9 cellular contexts compared by ENCODE assay signal in the genomic region with DNA sequence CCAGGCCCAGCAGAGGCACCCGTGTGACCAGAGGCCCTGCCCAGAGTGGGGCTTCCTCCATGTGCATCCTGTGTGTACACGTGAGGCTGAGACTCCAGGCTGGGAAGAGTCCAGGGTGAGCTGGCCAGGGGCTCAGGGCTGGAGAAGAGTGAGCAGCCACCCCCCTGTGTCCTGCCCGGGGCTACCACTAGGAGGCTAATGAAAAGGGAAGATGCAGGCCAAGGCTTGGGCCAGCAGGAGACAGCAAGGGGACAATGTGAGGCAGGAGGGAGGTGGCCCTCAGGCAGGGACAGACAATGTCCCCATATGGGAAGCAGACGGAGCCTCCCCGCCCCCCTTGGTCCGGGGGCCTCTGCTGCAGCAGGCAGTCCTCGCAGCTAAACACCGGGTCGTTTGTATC.
A peak's percentile ranks its signal among the peaks of the same experiment; 100 is the strongest.
DNase-seq lines count a peak whose midpoint lies in the region; ATAC-seq and TF ChIP-seq lines count a peak whose summit lies in the region.
"Had no signal": no experiment of that assay in that cellular context is flagged by ENCODE, and none has a peak within 500 bp of the region (broad histone marks: within the 10 kb centered on the region; RNA-seq: fewer than 3 reads in every experiment).

No MANE protein-coding gene starts in this region.

- peaks cover 1% of the 10 kb centered on the region for H3K9me3 Mint-ChIP-seq in glutamatergic neuron (ENCODE audit: unreplicated experiment)
- no peaks in the 10 kb centered on the region for H3K9me3 Mint-ChIP-seq in immature natural killer cell

- H3K27ac Mint-ChIP-seq in glutamatergic neuron (ENCODE audit: unreplicated experiment) (no peak overlapping the region), immature natural killer cell (no peak overlapping the region)

- H3K36me3 Mint-ChIP-seq in glutamatergic neuron (ENCODE audit: unreplicated experiment) (no peaks in the 10 kb centered on the region), immature natural killer cell (no peaks in the 10 kb centered on the region)

- H3K27me3 Mint-ChIP-seq in glutamatergic neuron (ENCODE audit: unreplicated experiment) (peaks cover 4% of the 10 kb centered on the region), immature natural killer cell (ENCODE audit: low read depth in 3 of 3) (peaks cover 6 to 12% (median 11%) of the 10 kb centered on the region in 3 donors)

- peaks cover 9% of the 10 kb centered on the region for H3K4me1 Mint-ChIP-seq in glutamatergic neuron (ENCODE audit: low read depth, unreplicated experiment)
- no peaks in the 10 kb centered on the region for H3K4me1 Mint-ChIP-seq in immature natural killer cell

- ATAC-seq in HG02981 (IDR thresholded peaks at IDR 0.05; ENCODE audit: unreplicated experiment), result no peak

- H3K4me3 ChIP-seq in AG04449 (ENCODE audit: low read depth, low read length), result no peak overlapping the region

- peak; percentile 48 for TF ChIP-seq CTCF in AG04449 (IDR thresholded peaks at IDR 0.05; ENCODE audit: insufficient read depth, low read length, missing control alignments)
- peak; percentile 66 for TF ChIP-seq CTCF in GM12872 (IDR thresholded peaks at IDR 0.05; ENCODE audit: insufficient read depth, low read depth, low read length)
- peak; percentile 80 for TF ChIP-seq CTCF in glutamatergic neuron (IDR thresholded peaks at IDR 0.05; ENCODE audit: partially characterized antibody, unreplicated experiment)

- H3K4me3 Mint-ChIP-seq in glutamatergic neuron (ENCODE audit: unreplicated experiment) (peak overlapping the region; percentile 27), immature natural killer cell (no peak overlapping the region)

- POLR2A ChIA-PET in AG04449 (lab: Yijun Ruan, JAX), result no interaction called here

- CTCF ChIA-PET in AG04449 (lab: Yijun Ruan, JAX), result interaction anchor here (0.8 to 1.0 kb wide), 2 partner anchors 10 to 234 kb away, joined by 3 read pairs; no protein-coding TSS in a partner anchor

- no peak for DNase-seq in AG04449 (ENCODE audit: low read depth, low spot score)
- DNase-seq in RKO (ENCODE audit: low spot score), result peak; percentile 46
- peak; percentile 87 for DNase-seq in glutamatergic neuron
- DNase-seq in NOMO-1 (lab: John Stamatoyannopoulos, UW; ENCODE audit: unreplicated experiment in 2 of 2), result no peak
- DNase-seq in immature natural killer cell, result no peak
- DNase-seq in NCI-H187 treated with DMSO at 0.1 percent for 48 hours (lab: John Stamatoyannopoulos, UW), result no peak
- DNase-seq: KG1 had no signal

Comparison
In these comparisons a context has a peak if more than half of its experiments do, and no peak if none do; other contexts are left out.
1. DNase-seq: peak in RKO (single experiment) and glutamatergic neuron (single experiment); none in AG04449 (single experiment), NOMO-1 (0 of 2), immature natural killer cell (0 of 3) and NCI-H187 treated with DMSO at 0.1 percent for 48 hours (single experiment).
2. Peak in every context shown above with its lines, with median percentiles within 50 percentile points of each other: CTCF ChIP-seq.